Comparison of ENCODE assay signal across 12 cellular contexts in the genomic region with DNA sequence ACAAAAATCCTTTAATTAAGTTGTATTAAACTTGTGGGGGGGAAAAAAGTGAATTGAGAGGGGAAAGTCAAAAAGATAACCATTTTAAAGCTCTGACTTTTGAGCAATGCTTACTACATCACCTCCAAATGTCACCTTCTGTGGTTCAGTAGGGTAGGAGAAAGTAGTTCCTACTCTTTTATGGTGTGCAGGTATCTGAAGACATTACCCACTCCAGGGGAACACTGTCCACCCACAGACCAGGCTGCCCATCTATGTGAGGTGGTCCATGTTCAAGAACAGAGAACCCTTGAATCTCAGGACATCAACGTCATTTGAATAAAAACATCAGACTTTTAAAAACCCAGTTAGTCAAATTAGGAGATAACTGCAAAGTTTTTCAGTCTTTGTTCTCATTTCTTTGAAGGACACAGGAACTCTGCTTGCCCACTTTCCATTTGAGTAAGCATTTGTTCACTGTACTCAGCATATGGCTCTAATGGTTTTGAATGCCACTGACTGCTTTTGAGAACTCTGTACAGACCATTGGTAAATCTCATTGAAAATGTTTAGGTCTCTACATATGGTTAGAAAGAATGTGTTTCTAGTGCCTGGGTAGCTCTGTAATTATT. TPM values are rescaled to one million over a fixed set of nuclear protein-coding genes. Genes with fewer than 3 reads are reported as not detected.
DNase-seq lines count a peak whose midpoint lies in the region; ATAC-seq, FAIRE-seq and TF ChIP-seq lines count a peak whose summit lies in the region.
"Had no signal": no experiment of that assay in that cellular context is flagged by ENCODE, and none has a peak within 500 bp of the region (broad histone marks: within the 10 kb centered on the region; RNA-seq: fewer than 3 reads in every experiment).

No MANE protein-coding gene starts in this region.

- no TSS peak for BruUV-seq in GM12878 (replicated peaks; lab: Mats Ljungman, UMichigan)

- no peak overlapping the region for H3K27ac ChIP-seq in GM12878 (ENCODE audit: control insufficient read depth, insufficient read depth)
- H3K27ac ChIP-seq: adrenal gland, pancreas had no signal

- no peaks in the 10 kb centered on the region for H3K79me2 ChIP-seq in GM12878 (ENCODE audit: control insufficient read depth, insufficient read depth, low read length)

- peak; percentile 93 for FAIRE-seq in GM12878 (lab: Jason Lieb, UNC)
- FAIRE-seq: pancreas had no signal

- TF ChIP-seq CTCF in GM12878 (IDR thresholded peaks at IDR 0.05 in 2 of 3, conservative IDR thresholded peaks at IDR 0.05 in 1 of 3; ENCODE audit: control insufficient read depth in 2 of 3, extremely low read depth in 1 of 3, insufficient read depth in 1 of 3, low read depth in 3 of 3, low read length in 3 of 3) = no peak

- H3K27me3 ChIP-seq in GM12878 (replicated peaks in 1 of 2; ENCODE audit: control insufficient read depth in 2 of 2, insufficient read depth in 2 of 2, low read length in 1 of 2) = peaks cover 0 to 3% of the 10 kb centered on the region in 2 experiments; a peak in 1 of 4 replicates
- H3K27me3 ChIP-seq: adrenal gland, pancreas had no signal

- POLR2A ChIA-PET in GM12878 (lab: Charles Lee) = no interaction called here

- RAD21 ChIA-PET in GM12878 (lab: Charles Lee; ENCODE audit: unreplicated experiment) = no interaction called here

- SMC1A ChIA-PET in GM12878 (lab: Charles Lee; ENCODE audit: uncharacterized antibody, unreplicated experiment) = interaction anchor here (1.4 kb wide), 2 partner anchors 49 to 205 kb away, joined by 3 to 4 read pairs; no protein-coding TSS in a partner anchor

- no peak overlapping the region for H3K4me2 ChIP-seq in GM12878 (ENCODE audit: control insufficient read depth, insufficient read depth)

- H3K4me3 ChIP-seq in GM12878 = no peak overlapping the region
- H3K4me3 ChIP-seq: adrenal gland, lung, pancreas had no signal

- intact Hi-C loops in GM12878 (cut with micrococcal nuclease; ENCODE audit: unreplicated experiment) = no loop called here

- H3K36me3 ChIP-seq in GM12878 (ENCODE audit: control insufficient read depth in 2 of 2, insufficient read depth in 2 of 2, low read length in 1 of 2) = no peaks in the 10 kb centered on the region
- H3K36me3 ChIP-seq: adrenal gland, pancreas had no signal

- CTCF ChIA-PET in GM12878 (lab: Yijun Ruan, JAX) = interaction anchor here (1.2 kb wide), 1 partner anchor 63 kb away, joined by 3 read pairs; no protein-coding TSS in a partner anchor

- TF ChIP-seq POLR2A in GM12878 (IDR thresholded peaks at IDR 0.05; ENCODE audit: low read depth, low read length) = no peak

- H4K20me1 ChIP-seq in GM12878 (ENCODE audit: control insufficient read depth, insufficient read depth) = no peaks in the 10 kb centered on the region

- TF ChIP-seq EP300 in GM12878 (IDR thresholded peaks at IDR 0.05; ENCODE audit: borderline replicate concordance in 1 of 2, control insufficient read depth in 1 of 2, low read depth in 2 of 2, low read length in 2 of 2) = peak in 1 of 2 experiments; percentile 42; a peak in 1 of 4 replicates

- peak; percentile 25 for DNase-seq in GM12878 (ENCODE audit: low read depth, low spot score)
- DNase-seq in activated gamma-delta T cell treated with Interleukin-2 at 50 U/mL for 16 hours = no peak
- no peak for DNase-seq in NCI-H524 treated with DMSO at 0.1 percent for 48 hours (lab: John Stamatoyannopoulos, UW)
- DNase-seq in pons (ENCODE audit: low spot score) = no peak
- DNase-seq: activated CD4-positive, alpha-beta T cell treated with anti-CD3 and anti-CD28 coated beads, Interleukin-2, amount 50 U/mL, for 48 hours; adrenal gland; NCI-H1694 treated with DMSO at 0.1 percent for 48 hours; pancreas had no signal

- peak; percentile 98 for ATAC-seq in GM18873 (IDR thresholded peaks at IDR 0.05; ENCODE audit: low FRiP score, unreplicated experiment)
- ATAC-seq in GM21423 (IDR thresholded peaks at IDR 0.05; ENCODE audit: unreplicated experiment) = peak; percentile 93
- ATAC-seq in HG03045 (IDR thresholded peaks at IDR 0.05; ENCODE audit: unreplicated experiment) = peak; percentile 86
- ATAC-seq in GM12878 = peak; percentile 98
- ATAC-seq: pancreas had no signal

- no peak overlapping the region for H3K9ac ChIP-seq in GM12878 (ENCODE audit: control insufficient read depth, insufficient read depth, low read length)

- 0% methylated on average over 1 of the region's 1 CpG for WGBS in GM12878 (ENCODE audit: insufficient coverage, insufficient replicate concordance, low lambda C conversion rate, missing lambda C conversion rate)

- no peak for TF ChIP-seq RAD21 in GM12878 (IDR thresholded peaks at IDR 0.05; ENCODE audit: insufficient read depth, low read depth, low read length)

- H3K4me1 ChIP-seq in GM12878 (ENCODE audit: control insufficient read depth, insufficient read depth, low read length) = peaks cover 3% of the 10 kb centered on the region; the same call in 1 of the 2 replicates
- H3K4me1 ChIP-seq: adrenal gland, pancreas had no signal

- H2AFZ ChIP-seq in GM12878 (ENCODE audit: control insufficient read depth, low read depth, low read length) = no peak overlapping the region

- H3K9me3 ChIP-seq in GM12878 (replicated peaks; ENCODE audit: control insufficient read depth, insufficient read depth, low read length) = no peaks in the 10 kb centered on the region
- H3K9me3 ChIP-seq: adrenal gland, pancreas had no signal

- in situ Hi-C loops in GM12878 (cut with MboI) = no loop called here

TF ChIP-seq in GM12878, 131 proteins besides CTCF, POLR2A, EP300 and RAD21:
- TF ChIP-seq TCF7 (IDR thresholded peaks at IDR 0.05; ENCODE audit: borderline replicate concordance) (0 out of 2 replicates have a peak, but pooled peaks have one; percentile 23), RBBP5 (conservative IDR thresholded peaks at IDR 0.05) (no peak), JUND (IDR thresholded peaks at IDR 0.05; ENCODE audit: low read depth, low read length) (peak; percentile 56; the same call in 1 of the 2 replicates), ZNF217 (IDR thresholded peaks at IDR 0.05) (peak; percentile 58; the same call in 1 of the 2 replicates), NFIC (IDR thresholded peaks at IDR 0.05; ENCODE audit: low read depth, low read length) (no peak), JUNB (IDR thresholded peaks at IDR 0.05) (peak; percentile 93), POU2F2 (IDR thresholded peaks at IDR 0.05; ENCODE audit: borderline replicate concordance, low read depth, low read length) (peak; percentile 40; the same call in 1 of the 3 replicates), IRF4 (IDR thresholded peaks at IDR 0.05; ENCODE audit: low read depth, low read length) (peak; percentile 87), RUNX3 (IDR thresholded peaks at IDR 0.05; ENCODE audit: low read length) (peak; percentile 22; the same call in 1 of the 2 replicates)
- TF ChIP-seq, protein P1, sequence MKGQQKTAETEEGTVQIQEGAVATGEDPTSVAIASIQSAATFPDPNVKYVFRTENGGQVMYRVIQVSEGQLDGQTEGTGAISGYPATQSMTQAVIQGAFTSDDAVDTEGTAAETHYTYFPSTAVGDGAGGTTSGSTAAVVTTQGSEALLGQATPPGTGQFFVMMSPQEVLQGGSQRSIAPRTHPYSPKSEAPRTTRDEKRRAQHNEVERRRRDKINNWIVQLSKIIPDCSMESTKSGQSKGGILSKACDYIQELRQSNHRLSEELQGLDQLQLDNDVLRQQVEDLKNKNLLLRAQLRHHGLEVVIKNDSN (IDR thresholded peaks at IDR 0.05; ENCODE audit: borderline replicate concordance, extremely low read length, insufficient read depth, low read depth, low read length) = no peak

RNA-seq across cellular contexts. Expression of a gene that starts 18.4 kb away (rescaled TPM):
- total RNA-seq in GM12878 (2013; cell fraction: nucleolus; rRNA removed) = not detected in 2 replicates
- total RNA-seq in GM12878 (2014; rRNA removed) (not detected in 2 replicates), GM12878 (2014; rRNA removed; fragmentation: Illumina TruSeq; extraction: Trizol) (not detected in 2 replicates), GM12878 (2021) (0.40 TPM in 1 of 2 replicates, not detected in the other)
- polyA plus RNA-seq in GM12878 (2011; ENCODE audit: low read depth) = not detected
- polyA plus RNA-seq in GM12878 (2011; rRNA removed) (0.16 TPM in 1 of 2 replicates, not detected in the other), GM12878 (2014; fragmentation: Illumina TruSeq; extraction: Trizol) (not detected in 2 replicates), GM12878 (2014; fragmentation: Nextera tagmentation; extraction: Ambion mirVana) (not detected), GM12878 (2014; rRNA removed) (not detected in 2 replicates), GM12878 (2016; fragmentation: Nextera tagmentation; extraction: Ambion mirVana) (under 1 TPM in 1 of 2 experiments, not detected in 1; 0.33 TPM)
- polyA plus RNA-seq in GM12878 (2011; cell fraction: cytosol; rRNA removed) = not detected in 2 replicates
- polyA plus RNA-seq in GM12878 (2011; cell fraction: nucleus; rRNA removed) = not detected in 2 replicates
- polyA plus RNA-seq in GM12878 (2012) = not detected in 2 replicates
- polyA minus RNA-seq in GM12878 (2011; rRNA and poly(A)+ RNA removed) = not detected in 2 replicates
- not detected in 2 replicates for polyA minus RNA-seq in GM12878 (2011; cell fraction: cytosol; rRNA and poly(A)+ RNA removed)
- not detected in 2 replicates for polyA minus RNA-seq in GM12878 (2011; cell fraction: nucleus; rRNA and poly(A)+ RNA removed)
- polyA plus RNA-seq: pancreas had no signal

RNA-seq across cellular contexts. Expression of a gene that starts 25.6 kb away (rescaled TPM):
- not detected in 2 replicates for total RNA-seq in GM12878 (2013; cell fraction: nucleolus; rRNA removed)
- total RNA-seq in GM12878 (2014; rRNA removed) = not detected in 2 replicates
- not detected in 2 replicates for total RNA-seq in GM12878 (2014; rRNA removed; fragmentation: Illumina TruSeq; extraction: Trizol)
- not detected in 2 replicates for total RNA-seq in GM12878 (2021)
- polyA plus RNA-seq in GM12878 (2011; ENCODE audit: low read depth) = not detected
- not detected in 2 replicates for polyA plus RNA-seq in GM12878 (2011; rRNA removed)
- polyA plus RNA-seq in GM12878 (2011; cell fraction: cytosol; rRNA removed) = not detected in 2 replicates
- not detected in 2 replicates for polyA plus RNA-seq in GM12878 (2011; cell fraction: nucleus; rRNA removed)
- not detected in 2 replicates for polyA plus RNA-seq in GM12878 (2012)
- polyA plus RNA-seq in GM12878 (2014; fragmentation: Illumina TruSeq; extraction: Trizol) = not detected in 2 replicates
- not detected for polyA plus RNA-seq in GM12878 (2014; fragmentation: Nextera tagmentation; extraction: Ambion mirVana)
- not detected in 2 replicates for polyA plus RNA-seq in GM12878 (2014; rRNA removed)
- polyA plus RNA-seq in GM12878 (2016; fragmentation: Nextera tagmentation; extraction: Ambion mirVana) = not detected
- not detected in 2 replicates for polyA minus RNA-seq in GM12878 (2011; rRNA and poly(A)+ RNA removed)
- polyA minus RNA-seq in GM12878 (2011; cell fraction: cytosol; rRNA and poly(A)+ RNA removed) = not detected in 2 replicates
- not detected in 2 replicates for polyA minus RNA-seq in GM12878 (2011; cell fraction: nucleus; rRNA and poly(A)+ RNA removed)
- total RNA-seq: adrenal gland, lung, pancreas had no signal
- polyA plus RNA-seq: adrenal gland, lung, pancreas had no signal
